ENCODE assay signal across 22 cellular contexts in genomic region chrX:128365523-128365922, GRCh38.
A peak's percentile ranks its signal among the peaks of the same experiment; 100 is the strongest.
DNase-seq lines count a peak whose midpoint lies in the region; ATAC-seq, FAIRE-seq and TF ChIP-seq lines count a peak whose summit lies in the region.
"Had no signal": no experiment of that assay in that cellular context is flagged by ENCODE, and none has a peak within 500 bp of the region (broad histone marks: within the 10 kb centered on the region; RNA-seq: fewer than 3 reads in every experiment).

No MANE protein-coding gene starts in this region.

- H3K79me2 ChIP-seq in HepG2 (ENCODE audit: insufficient read depth, low read length), result no peaks in the 10 kb centered on the region

- no peak for FAIRE-seq in HepG2 (lab: Jason Lieb, UNC)
- FAIRE-seq: G401.6, GM19239, K562 had no signal

- POLR2A ChIA-PET in HepG2 (lab: Yijun Ruan, JAX), result no interaction called here

- no peak for TF ChIP-seq EP300 in HepG2 (IDR thresholded peaks at IDR 0.05; ENCODE audit: low read depth in 2 of 2, low read length in 2 of 2)
- TF ChIP-seq EP300 in HepG2 (CRISPR knock-in tag; IDR thresholded peaks at IDR 0.05; ENCODE audit: borderline replicate concordance), result no peak

- no peak overlapping the region for H3K4me3 ChIP-seq in HepG2 (replicated peaks in 1 of 3; ENCODE audit: insufficient read depth in 1 of 3, low read depth in 2 of 3, low read length in 3 of 3)
- H3K4me3 ChIP-seq in right lobe of liver, result no peak overlapping the region
- H3K4me3 ChIP-seq: BLaER1, K562 had no signal

- CTCF ChIA-PET in HepG2 (lab: Yijun Ruan, JAX; ENCODE audit: low intra/inter-chr PET ratio, low total read pairs), result no interaction called here

- TF ChIP-seq CTCF in HepG2 (CRISPR knock-in tag; IDR thresholded peaks at IDR 0.05) (no peak), right lobe of liver (IDR thresholded peaks at IDR 0.05) (no peak)

- H3K27me3 ChIP-seq in HepG2 (ENCODE audit: control insufficient read depth in 1 of 2, insufficient read depth in 2 of 2, low read length in 2 of 2) (no peaks in the 10 kb centered on the region), right lobe of liver (no peaks in the 10 kb centered on the region)

- H2AFZ ChIP-seq in HepG2 (ENCODE audit: low read length), result no peak overlapping the region

- H3K4me1 ChIP-seq in HepG2 (ENCODE audit: insufficient read depth, low read length) (no peaks in the 10 kb centered on the region), right lobe of liver (no peaks in the 10 kb centered on the region)
- H3K4me1 ChIP-seq: BLaER1, Caco-2 had no signal

- no peak for TF ChIP-seq RAD21 in HepG2 (CRISPR knock-in tag; IDR thresholded peaks at IDR 0.05)

- WGBS in HepG2 (ENCODE audit: low lambda C conversion rate), result 24% methylated on average over 3 of the region's 3 CpGs
- whole genome bisulfite sequencing in right lobe of liver (ENCODE audit: insufficient coverage, low coverage, low lambda C conversion rate, missing lambda C conversion rate), result 46% methylated on average over 3 of the region's 3 CpGs

- no peak for ATAC-seq in HepG2
- ATAC-seq in right lobe of liver, result no peak
- ATAC-seq in GM21528 (IDR thresholded peaks at IDR 0.05; ENCODE audit: low FRiP score, unreplicated experiment), result no peak
- ATAC-seq: K562 had no signal

- intact Hi-C loops in HepG2 (cut with micrococcal nuclease; ENCODE audit: unreplicated experiment), result no loop called here
- intact Hi-C loops in right lobe of liver (cut with DNase I), result no loop called here

- H3K36me3 ChIP-seq in HepG2 (replicated peaks in 1 of 2; ENCODE audit: control insufficient read depth in 1 of 2, insufficient read depth in 2 of 2, low read length in 2 of 2) (no peaks in the 10 kb centered on the region), right lobe of liver (no peaks in the 10 kb centered on the region)
- H3K36me3 ChIP-seq: BLaER1 had no signal

- no TSS peak for BruUV-seq in HepG2 (replicated peaks; lab: Mats Ljungman, UMichigan)

- no peak overlapping the region for H3K4me2 ChIP-seq in HepG2 (ENCODE audit: low read depth, low read length)
- H3K4me2 ChIP-seq: BLaER1 had no signal

- DNase-seq in DMS53 (lab: John Stamatoyannopoulos, UW), result peak; percentile 1
- no peak for DNase-seq in DMS53 treated with DMSO at 0.1 percent for 48 hours (lab: John Stamatoyannopoulos, UW; ENCODE audit: unreplicated experiment)
- DNase-seq in HepG2 (ENCODE audit: low spot score), result peak; percentile 4
- no peak for DNase-seq in right lobe of liver
- DNase-seq in epithelial cell of prostate (ENCODE audit: low read depth, low spot score), result no peak
- DNase-seq in D341Med (ENCODE audit: low spot score), result no peak
- DNase-seq in NCI-H524 treated with DMSO at 0.1 percent for 48 hours (lab: John Stamatoyannopoulos, UW), result no peak
- DNase-seq: AML-193; Caco-2; CD8-positive, alpha-beta memory T cell; DMS 273 treated with DMSO at 0.1 percent for 48 hours; DMS79 treated with DMSO at 0.1 percent for 48 hours; EL; HCEC 1CT; HFFc6 had no signal

- no peaks in the 10 kb centered on the region for H4K20me1 ChIP-seq in HepG2 (ENCODE audit: insufficient read depth, low read length)
- H4K20me1 ChIP-seq: BLaER1 had no signal

- H3K9me3 ChIP-seq in HepG2 (ENCODE audit: low read length), result no peaks in the 10 kb centered on the region
- no peaks in the 10 kb centered on the region for H3K9me3 ChIP-seq in right lobe of liver
- H3K9me3 ChIP-seq: BLaER1, Caco-2 had no signal

- H3K27ac ChIP-seq in HepG2 (ENCODE audit: extremely low read length, insufficient read depth, low read length) (no peak overlapping the region), right lobe of liver (no peak overlapping the region), epithelial cell of prostate (peak overlapping the region; percentile 10)
- H3K27ac ChIP-seq: 22Rv1, BLaER1, HL-60 had no signal

- H3K9ac ChIP-seq in HepG2 (ENCODE audit: insufficient read depth, low read depth, low read length), result no peak overlapping the region
- H3K9ac ChIP-seq: BLaER1 had no signal

- in situ Hi-C loops in HepG2 (cut with HindIII; ENCODE audit: extremely low pct_ligation_motif_present, low pct_unique_long_range_greater_than_20kb), result no loop called here

- no peak for TF ChIP-seq POLR2A in HepG2 (IDR thresholded peaks at IDR 0.05; ENCODE audit: insufficient read depth in 1 of 2, low read depth in 2 of 2, low read length in 2 of 2)
- no peak for TF ChIP-seq POLR2A in right lobe of liver (IDR thresholded peaks at IDR 0.05)

TF ChIP-seq in HepG2, 621 proteins besides CTCF, POLR2A, EP300 and RAD21:
- TF ChIP-seq CEBPB (IDR thresholded peaks at IDR 0.05; ENCODE audit: borderline replicate concordance, low read depth, low read length), result 0 out of 2 replicates have a peak, but pooled peaks have one; percentile 32
- no peak for TF ChIP-seq POGK (CRISPR knock-in tag; conservative IDR thresholded peaks at IDR 0.05)
- TF ChIP-seq NFIC (IDR thresholded peaks at IDR 0.05; ENCODE audit: low read length), result no peak
TF ChIP-seq in HepG2: peak in this region for 1.

Comparison
In these comparisons a context has a peak if more than half of its experiments do, and no peak if none do; other contexts are left out.
1. DNase-seq: peak in DMS53 (single experiment) and HepG2 (single experiment); none in DMS53 treated with DMSO at 0.1 percent for 48 hours (single experiment), right lobe of liver (0 of 3), epithelial cell of prostate (single experiment), D341Med (single experiment) and NCI-H524 treated with DMSO at 0.1 percent for 48 hours (single experiment).